In the genomic region with DNA sequence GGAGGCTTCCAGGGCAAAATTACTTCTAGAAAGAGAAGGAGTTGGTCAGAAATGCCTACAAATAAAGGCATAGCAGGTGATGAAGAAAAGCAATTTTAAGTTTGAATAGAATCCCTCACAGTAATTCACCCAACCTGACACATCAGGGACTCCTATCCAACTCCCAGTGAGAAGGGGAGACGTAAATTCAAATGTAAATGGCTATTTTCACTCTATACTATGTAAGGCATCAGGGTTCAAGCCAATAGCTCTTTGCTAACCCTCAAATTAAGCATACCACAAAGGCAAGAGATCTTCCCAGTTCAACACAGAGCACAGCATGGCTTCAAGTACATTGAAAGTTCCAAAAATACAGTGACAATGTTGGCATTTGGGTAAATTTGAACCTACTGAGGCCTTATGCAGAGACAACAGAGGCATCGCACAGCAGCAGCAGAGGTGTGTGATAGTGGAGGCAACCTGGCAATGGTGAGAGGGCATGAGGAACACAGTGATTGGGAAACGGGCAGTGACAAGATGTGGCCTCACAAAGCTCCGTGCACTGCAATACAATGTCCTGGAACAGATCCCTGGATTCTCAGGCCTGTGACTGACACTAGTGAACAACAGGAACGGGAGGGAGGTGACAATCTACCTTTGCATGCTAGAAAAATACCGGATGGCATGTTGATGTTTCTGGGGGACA, we compare ENCODE assay signal across 30 cellular contexts.
"Had no signal": no experiment of that assay in that cellular context is flagged by ENCODE, and none has a peak within 500 bp of the region (broad histone marks: within the 10 kb centered on the region; RNA-seq: fewer than 3 reads in every experiment).

No MANE protein-coding gene starts in this region.

- H3K27me3 Mint-ChIP-seq: dendritic cell treated with granulocyte-macrophage colony-stimulating factor and Interleukin-4, amounts not matched to agents 40 ng/mL and 50 ng/mL, for 4 days; naive B cell; natural killer cell treated with Interleukin-12 subunit alpha and Interleukin-12 subunit beta and Interleukin-15 and Interleukin-18, amount 100 ng/mL, for 72 hours had no signal

- H3K9me3 ChIP-seq: colonic mucosa, gastrocnemius medialis, mucosa of descending colon, prostate gland, right atrium auricular region, thyroid gland, vagina had no signal

- H3K4me3 ChIP-seq: colonic mucosa, gastrocnemius medialis, mucosa of descending colon, prostate gland, right atrium auricular region, smooth muscle cell, stomach, thyroid gland, vagina had no signal

- H3K27ac Mint-ChIP-seq: dendritic cell treated with granulocyte-macrophage colony-stimulating factor and Interleukin-4, amounts not matched to agents 40 ng/mL and 50 ng/mL, for 4 days; endodermal cell; mesothelial cell of epicardium; naive B cell; natural killer cell treated with Interleukin-12 subunit alpha and Interleukin-12 subunit beta and Interleukin-15 and Interleukin-18, amount 100 ng/mL, for 72 hours had no signal

- DNase-seq: colonic mucosa; effector CD8-positive, alpha-beta T cell; endodermal cell; foreskin fibroblast; gastrocnemius medialis; head of caudate nucleus; kidney; mesenchymal stem cell; mucosa of descending colon; naive B cell; stimulated activated CD4-positive, alpha-beta T cell treated with anti-CD3 and anti-CD28 coated beads, Interleukin-12 subunit alpha, Interleukin-12 subunit beta, amount 100 ng/mL, for 4 hours; stimulated activated CD4-positive, alpha-beta T cell treated with anti-CD3 and anti-CD28 coated beads, Interleukin-1b, Interleukin-23, amount 100 ng/mL, for 48 hours; stimulated activated CD4-positive, alpha-beta T cell treated with anti-CD3 and anti-CD28 coated beads, Interleukin-4, amount 100 ng/mL, for 1 hour; stimulated activated CD8-positive, alpha-beta memory T cell treated with anti-CD3 and anti-CD28 coated beads, Interleukin-4, amount 100 ng/mL, for 48 hours; stimulated activated naive CD4-positive, alpha-beta T cell; stomach; thyroid gland; trophoblast cell had no signal

- H3K27ac ChIP-seq: colonic mucosa, epithelial cell of prostate, gastrocnemius medialis, prostate gland, right atrium auricular region, stomach, thyroid gland, vagina had no signal

- H3K36me3 Mint-ChIP-seq: mesothelial cell of epicardium; naive B cell; natural killer cell treated with Interleukin-12 subunit alpha and Interleukin-12 subunit beta and Interleukin-15 and Interleukin-18, amount 100 ng/mL, for 72 hours had no signal

- H3K4me1 ChIP-seq: colonic mucosa, gastrocnemius medialis, prostate gland, right atrium auricular region, stomach, thyroid gland, vagina had no signal

- H3K4me3 Mint-ChIP-seq: dendritic cell treated with granulocyte-macrophage colony-stimulating factor and Interleukin-4, amounts not matched to agents 40 ng/mL and 50 ng/mL, for 4 days; endodermal cell; mesothelial cell of epicardium; naive B cell; natural killer cell treated with Interleukin-12 subunit alpha and Interleukin-12 subunit beta and Interleukin-15 and Interleukin-18, amount 100 ng/mL, for 72 hours; neural crest cell had no signal

- ATAC-seq: esophagus mucosa; gastrocnemius medialis; left lobe of liver; mucosa of descending colon; natural killer cell treated with Interleukin-12 subunit alpha and Interleukin-12 subunit beta and Interleukin-15 and Interleukin-18, amount 100 ng/mL, for 72 hours; sciatic nerve had no signal

- H3K36me3 ChIP-seq: colonic mucosa, gastrocnemius medialis, prostate gland, right atrium auricular region, stomach, thyroid gland, vagina had no signal

- H3K9me3 Mint-ChIP-seq: dendritic cell treated with granulocyte-macrophage colony-stimulating factor and Interleukin-4, amounts not matched to agents 40 ng/mL and 50 ng/mL, for 4 days; mesothelial cell of epicardium; neural crest cell had no signal

- H3K27me3 ChIP-seq: colonic mucosa, gastrocnemius medialis, right atrium auricular region, stomach, thyroid gland, vagina had no signal

- H3K4me2 ChIP-seq: smooth muscle cell had no signal

- H3K4me1 Mint-ChIP-seq: mesothelial cell of epicardium, naive B cell, neural crest cell had no signal
